Comparison of ENCODE assay signal across 7 cellular contexts in the genomic region with DNA sequence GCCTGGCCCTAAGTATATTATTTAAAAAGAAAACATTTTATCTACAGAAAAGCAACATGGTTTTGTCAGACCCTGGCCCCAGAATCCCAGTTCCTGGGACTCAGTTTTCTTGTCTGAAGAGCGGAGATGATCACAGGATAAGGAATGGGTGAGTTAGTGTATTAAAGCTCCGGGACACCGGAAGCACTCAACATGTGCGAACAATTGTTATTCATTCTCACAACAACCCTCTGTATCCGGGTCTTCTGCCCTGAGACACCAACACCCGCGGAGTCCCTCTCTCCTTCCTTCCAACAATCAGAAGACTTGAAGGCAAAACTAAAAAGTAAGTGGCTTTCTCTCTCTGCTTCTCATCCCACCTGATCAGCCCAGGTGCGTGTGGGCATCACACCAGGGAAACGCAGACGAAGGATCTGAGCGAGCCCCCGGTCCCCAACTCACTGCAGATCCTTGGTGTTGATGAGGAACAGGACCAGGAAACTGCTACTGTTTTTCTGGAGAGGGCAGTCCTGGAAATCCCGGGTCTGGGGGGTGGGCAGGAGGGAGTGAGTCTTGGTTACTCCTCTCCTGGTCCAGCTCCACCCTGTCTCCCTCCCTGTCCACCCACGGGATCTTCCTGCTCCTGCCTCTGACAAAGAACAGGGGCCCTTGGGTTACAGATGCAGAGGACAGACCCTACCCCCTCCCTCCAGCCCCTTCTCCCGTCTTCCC. TPM values are rescaled to one million over a fixed set of nuclear protein-coding genes. Genes with fewer than 3 reads are reported as not detected.
DNase-seq lines count a peak whose midpoint lies in the region; ATAC-seq and TF ChIP-seq lines count a peak whose summit lies in the region.
"Had no signal": no experiment of that assay in that cellular context is flagged by ENCODE, and none has a peak within 500 bp of the region (broad histone marks: within the 10 kb centered on the region; RNA-seq: fewer than 3 reads in every experiment).

No MANE protein-coding gene starts in this region.

- no peaks in the 10 kb centered on the region for H3K36me3 ChIP-seq in KMS-11 (ENCODE audit: insufficient read depth)

- ATAC-seq in GM21576 (IDR thresholded peaks at IDR 0.05; ENCODE audit: unreplicated experiment), result no peak

- no peaks in the 10 kb centered on the region for H4K20me1 ChIP-seq in KMS-11 (ENCODE audit: insufficient read depth)

- no peak overlapping the region for H3K9ac ChIP-seq in KMS-11

- in situ Hi-C loops in GM13977 (cut with MboI; ENCODE audit: low pct_unique_long_range_greater_than_20kb, low sequenced_read_pairs, unreplicated experiment), result loop anchor here (10.0 kb wide), 1 partner anchor 211 kb away; no protein-coding TSS in a partner anchor

- H3K4me1 ChIP-seq in KMS-11 (ENCODE audit: low read depth, poor library complexity, severe bottlenecking), result peaks cover 26% of the 10 kb centered on the region

- peak overlapping the region; percentile 63; the same call in 1 of the 2 replicates for H3K4me2 ChIP-seq in KMS-11

- H3K27me3 ChIP-seq in KMS-11 (ENCODE audit: insufficient read depth, low read depth), result no peaks in the 10 kb centered on the region

- no peak overlapping the region for H3K27ac ChIP-seq in KMS-11

- TF ChIP-seq CTCF in KMS-11 (conservative IDR thresholded peaks at IDR 0.05; ENCODE audit: low read depth, low read length), result no peak
- no peak for TF ChIP-seq CTCF in GM13977 (IDR thresholded peaks at IDR 0.05; ENCODE audit: extremely low read depth, insufficient read depth, missing control alignments)

- H3K4me3 ChIP-seq in KMS-11 (IDR thresholded peaks at IDR 0.05; ENCODE audit: insufficient read depth, low read depth, low read length) (no peak overlapping the region), skeletal muscle cell (ENCODE audit: low read depth, low read length) (peak overlapping the region; percentile 80)

- H3K79me2 ChIP-seq in KMS-11 (ENCODE audit: insufficient read depth, low read depth), result no peaks in the 10 kb centered on the region; the same call in 1 of the 2 replicates

- DNase-seq in dermis blood vessel endothelial cell, result peak; percentile 72
- DNase-seq in skeletal muscle cell (ENCODE audit: low read depth), result no peak
- no peak for DNase-seq in OCI-M2 (lab: John Stamatoyannopoulos, UW; ENCODE audit: unreplicated experiment)
- no peak for DNase-seq in GM13977 (ENCODE audit: low spot score)
- DNase-seq: NCI-H2171 had no signal

- no peak overlapping the region for H2AFZ ChIP-seq in KMS-11 (ENCODE audit: low read depth)

RNA-seq across cellular contexts. Expression of a gene that starts 2.0 kb away (rescaled TPM):
- total RNA-seq in dermis blood vessel endothelial cell, result 56.2 and 59.1 TPM in 2 replicates

RNA-seq across cellular contexts. Expression of a gene that starts 4.1 kb away (rescaled TPM):
- total RNA-seq in dermis blood vessel endothelial cell, result 35.5 and 40.7 TPM in 2 replicates

RNA-seq across cellular contexts. Expression of a gene that starts 14.9 kb away (rescaled TPM):
- 5.4 and 33.5 TPM in 2 replicates for total RNA-seq in dermis blood vessel endothelial cell

RNA-seq across cellular contexts. Expression of a gene that starts 31.9 kb away (rescaled TPM):
- 6.0 and 6.3 TPM in 2 replicates for total RNA-seq in dermis blood vessel endothelial cell

RNA-seq across cellular contexts. Expression of a gene that starts 37.2 kb away (rescaled TPM):
- 0.09 TPM in 1 of 2 replicates, not detected in the other for total RNA-seq in dermis blood vessel endothelial cell
